18 cellular contexts compared by ENCODE assay signal in the genomic region with DNA sequence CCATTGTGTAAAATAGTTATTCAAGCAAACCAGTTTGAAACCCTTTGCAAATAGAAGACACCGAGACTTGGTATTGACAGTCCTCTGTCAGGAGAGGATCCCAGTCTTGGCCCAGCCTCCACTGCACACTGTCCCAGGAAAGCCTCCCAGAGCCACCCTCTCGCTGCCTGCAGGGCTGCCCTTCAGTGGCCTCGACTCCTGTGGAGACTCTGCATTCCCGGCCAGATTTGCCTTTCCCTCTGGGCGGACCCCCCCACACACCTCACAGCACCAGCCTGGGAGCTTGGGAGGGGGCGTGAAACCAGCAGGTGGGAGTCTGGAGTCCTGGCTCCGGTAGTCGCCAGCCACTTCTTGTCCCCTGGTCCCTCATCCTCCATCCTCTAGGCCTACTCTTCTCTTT. TPM values are rescaled to one million over a fixed set of nuclear protein-coding genes. Genes with fewer than 3 reads are reported as not detected.
DNase-seq lines count a peak whose midpoint lies in the region; ATAC-seq, FAIRE-seq and TF ChIP-seq lines count a peak whose summit lies in the region.
"Had no signal": no experiment of that assay in that cellular context is flagged by ENCODE, and none has a peak within 500 bp of the region (broad histone marks: within the 10 kb centered on the region; RNA-seq: fewer than 3 reads in every experiment).

No MANE protein-coding gene starts in this region.

- H3K27me3 Mint-ChIP-seq in IgD-negative memory B cell (no peaks in the 10 kb centered on the region), glutamatergic neuron (ENCODE audit: unreplicated experiment) (peaks cover 8% of the 10 kb centered on the region)

- H3K14ac ChIP-seq in trophoblast cell (ENCODE audit: low read length), result peak overlapping the region; percentile 47

- H3K4me3 Mint-ChIP-seq in IgD-negative memory B cell (no peak overlapping the region), glutamatergic neuron (ENCODE audit: unreplicated experiment) (no peak overlapping the region)
- H3K4me3 Mint-ChIP-seq: CD8-positive, alpha-beta T cell; GM23338 had no signal

- no peak overlapping the region for H4K12ac ChIP-seq in trophoblast cell (ENCODE audit: low read depth, low read length)

- H4K91ac ChIP-seq in trophoblast cell (ENCODE audit: low read depth, low read length), result no peak overlapping the region

- H3K9me3 Mint-ChIP-seq in IgD-negative memory B cell (no peaks in the 10 kb centered on the region), glutamatergic neuron (ENCODE audit: unreplicated experiment) (peaks cover 11% of the 10 kb centered on the region)
- H3K9me3 Mint-ChIP-seq: CD8-positive, alpha-beta T cell had no signal

- no peak overlapping the region for H3K4ac ChIP-seq in trophoblast cell (ENCODE audit: low read depth, low read length)

- H2BK12ac ChIP-seq in trophoblast cell (ENCODE audit: low read length), result no peak overlapping the region

- no peak for FAIRE-seq in GM19239 (lab: Jason Lieb, UNC)
- FAIRE-seq: GM12892 had no signal

- no peak for DNase-seq in esophagus muscularis mucosa (ENCODE audit: extremely low spot score)
- DNase-seq in trophoblast cell, result no peak
- no peak for DNase-seq in tibial artery
- no peak for DNase-seq in glutamatergic neuron
- no peak for DNase-seq in GM19239 (ENCODE audit: insufficient read length, low spot score)
- no peak for DNase-seq in activated naive CD4-positive, alpha-beta T cell treated with anti-CD3 and anti-CD28 coated beads, Interleukin-2, amount 50 U/mL, for 16 hours
- DNase-seq: BE2C; CD8-positive, alpha-beta T cell; DND-41; GDM1; MG63; NCI-H1105; NCI-H187; SHP77 treated with DMSO at 0.1 percent for 48 hours had no signal

- no peak overlapping the region for H3K23ac ChIP-seq in trophoblast cell (ENCODE audit: low read length)

- intact Hi-C loops in esophagus muscularis mucosa (cut with DNase I) (no loop called here), tibial artery (cut with DNase I; ENCODE audit: low total_unique reads) (no loop called here)

- H3K4me1 Mint-ChIP-seq in IgD-negative memory B cell (peaks cover 16 to 30% (median 17%) of the 10 kb centered on the region in 3 donors), glutamatergic neuron (ENCODE audit: low read depth, unreplicated experiment) (peaks cover 51% of the 10 kb centered on the region)

- H3K4me2 ChIP-seq in trophoblast cell (ENCODE audit: low read length), result no peak overlapping the region
- H3K4me2 ChIP-seq: GM23338 had no signal

- H2BK5ac ChIP-seq in trophoblast cell (ENCODE audit: low read depth, low read length, poor library complexity), result no peak overlapping the region

- ATAC-seq in GM18519 (IDR thresholded peaks at IDR 0.05; ENCODE audit: low FRiP score, unreplicated experiment), result no peak
- ATAC-seq: CD8-positive, alpha-beta T cell; GM23338 had no signal

- TF ChIP-seq EP300 in esophagus muscularis mucosa (IDR thresholded peaks at IDR 0.05), result no peak

- H3K27me3 ChIP-seq in esophagus muscularis mucosa (no peaks in the 10 kb centered on the region), trophoblast cell (ENCODE audit: insufficient read depth, low read length) (no peaks in the 10 kb centered on the region), tibial artery (no peaks in the 10 kb centered on the region)
- H3K27me3 ChIP-seq: BE2C, MG63 had no signal

- H3K4me1 ChIP-seq in esophagus muscularis mucosa, result peaks cover 60 to 76% (median 68%) of the 10 kb centered on the region in 4 donors
- peaks cover 27 to 33% of the 10 kb centered on the region in 2 experiments for H3K4me1 ChIP-seq in trophoblast cell (ENCODE audit: control insufficient read depth in 1 of 2, insufficient read depth in 2 of 2, low read length in 2 of 2)
- H3K4me1 ChIP-seq in tibial artery, result peaks cover 0 to 57% (median 42%) of the 10 kb centered on the region in 4 donors
- H3K4me1 ChIP-seq: BE2C had no signal

- H2BK120ac ChIP-seq in trophoblast cell (ENCODE audit: insufficient read depth, low read length, poor library complexity), result no peak overlapping the region

- H3K27ac Mint-ChIP-seq in IgD-negative memory B cell, result peak overlapping the region in 2 of 3 donors; percentile 32 to 53
- no peak overlapping the region for H3K27ac Mint-ChIP-seq in glutamatergic neuron (ENCODE audit: unreplicated experiment)
- H3K27ac Mint-ChIP-seq: CD8-positive, alpha-beta T cell; GM23338 had no signal

- H3K4me3 ChIP-seq in esophagus muscularis mucosa, result no peak overlapping the region
- no peak overlapping the region for H3K4me3 ChIP-seq in trophoblast cell (ENCODE audit: low read depth, low read length)
- no peak overlapping the region for H3K4me3 ChIP-seq in tibial artery
- H3K4me3 ChIP-seq: GM23338, MG63 had no signal

- peaks cover 15% of the 10 kb centered on the region for H3K36me3 Mint-ChIP-seq in IgD-negative memory B cell
- H3K36me3 Mint-ChIP-seq in glutamatergic neuron (ENCODE audit: unreplicated experiment), result peaks cover 6% of the 10 kb centered on the region

- H3K79me2 ChIP-seq in trophoblast cell (ENCODE audit: control insufficient read depth, insufficient read depth, low read length, poor library complexity), result peaks cover 3% of the 10 kb centered on the region

- no peak overlapping the region for H3K9ac ChIP-seq in trophoblast cell (ENCODE audit: low read length)

- no peak overlapping the region for H3K18ac ChIP-seq in trophoblast cell (ENCODE audit: low read length)

- TF ChIP-seq CTCF in esophagus muscularis mucosa (IDR thresholded peaks at IDR 0.05) (no peak), tibial artery (IDR thresholded peaks at IDR 0.05) (no peak), glutamatergic neuron (IDR thresholded peaks at IDR 0.05; ENCODE audit: partially characterized antibody, unreplicated experiment) (no peak)

- WGBS in esophagus muscularis mucosa, result 92% methylated on average over 8 of the region's 8 CpGs
- WGBS in trophoblast cell (ENCODE audit: extremely low coverage, insufficient coverage, insufficient read length), result no CpG with 5 or more reads among the region's 8 CpGs

- H3K9me3 ChIP-seq in esophagus muscularis mucosa (no peaks in the 10 kb centered on the region), trophoblast cell (ENCODE audit: insufficient read depth, low read depth, low read length) (no peaks in the 10 kb centered on the region), tibial artery (no peaks in the 10 kb centered on the region)
- H3K9me3 ChIP-seq: BE2C, MG63 had no signal

- H2AK5ac ChIP-seq in trophoblast cell (ENCODE audit: low read length), result no peak overlapping the region

- H3K79me1 ChIP-seq in trophoblast cell (ENCODE audit: low read length), result peaks cover 13% of the 10 kb centered on the region

- H3K27ac ChIP-seq in esophagus muscularis mucosa (replicated peaks in 1 of 4), result peak overlapping the region; percentile 81 to 89 (median 84)
- no peak overlapping the region for H3K27ac ChIP-seq in trophoblast cell (ENCODE audit: low read depth, low read length)
- H3K27ac ChIP-seq in tibial artery, result peak overlapping the region; percentile 85

- H3K36me3 ChIP-seq in esophagus muscularis mucosa (peaks cover 0 to 6% (median 0%) of the 10 kb centered on the region in 4 donors), trophoblast cell (ENCODE audit: control insufficient read depth in 1 of 2, insufficient read depth in 2 of 2, low read length in 2 of 2) (no peaks in the 10 kb centered on the region), tibial artery (no peaks in the 10 kb centered on the region)
- H3K36me3 ChIP-seq: BE2C, MG63 had no signal

- no peak overlapping the region for H4K8ac ChIP-seq in trophoblast cell (ENCODE audit: low read depth, low read length)

- H2AFZ ChIP-seq in trophoblast cell (ENCODE audit: insufficient read depth, low read length, poor library complexity), result no peak overlapping the region
- H2AFZ ChIP-seq: GM23338 had no signal

- TF ChIP-seq POLR2A in esophagus muscularis mucosa (IDR thresholded peaks at IDR 0.05; ENCODE audit: low read depth), result no peak

RNA-seq across cellular contexts. Expression of gene GRK5, which starts 48.7 kb away (rescaled TPM):
- 18.1 TPM for polyA plus RNA-seq in IgD-negative memory B cell
- total RNA-seq in esophagus muscularis mucosa (10 to 100 TPM; 39.6 to 64.4 (median 50.7) TPM), glutamatergic neuron (ENCODE audit: unreplicated experiment) (77.6 TPM)
- 1.4 and 1.5 TPM in 2 replicates for polyA plus RNA-seq in trophoblast cell (2013)
